Comparison of ENCODE assay signal across 7 cellular contexts in the genomic region with DNA sequence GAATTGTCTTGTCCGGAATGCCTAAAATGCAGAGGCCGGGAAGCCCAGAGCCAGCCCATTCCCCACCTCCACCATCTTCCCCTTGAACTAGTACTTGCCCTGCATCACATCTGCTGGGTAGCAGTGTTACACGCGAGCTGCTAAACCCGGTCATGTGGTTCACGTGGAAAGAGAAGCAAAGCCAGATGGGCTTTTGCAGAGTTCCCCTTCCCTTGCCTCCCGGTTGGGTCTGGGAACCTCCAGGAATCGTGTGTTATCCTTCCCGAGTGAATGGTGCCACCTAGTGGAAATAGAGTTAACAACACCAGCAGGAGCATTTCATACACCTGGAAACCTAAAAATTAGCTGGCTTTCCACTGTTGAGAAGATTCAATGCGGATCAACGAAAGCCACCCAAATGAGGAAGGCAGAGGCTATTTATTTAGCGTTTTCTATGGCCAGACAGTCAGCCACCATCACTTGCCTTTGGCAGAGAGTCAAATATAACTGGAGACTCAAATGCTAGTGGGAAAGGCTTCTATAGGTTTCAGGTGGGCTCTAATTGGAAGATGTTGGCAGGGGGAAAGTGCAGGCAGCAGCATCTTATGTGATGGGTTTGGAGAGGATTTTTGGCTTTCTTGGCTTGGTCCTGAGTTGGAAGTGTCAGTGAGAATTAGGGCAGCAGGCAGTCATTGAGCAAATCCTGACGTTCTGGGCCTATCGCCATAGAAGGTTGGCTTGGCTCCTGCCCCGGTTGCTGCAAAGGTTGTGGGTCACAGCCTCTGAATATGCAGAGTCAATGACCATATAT. TPM values are rescaled to one million over a fixed set of nuclear protein-coding genes. Genes with fewer than 3 reads are reported as not detected.
DNase-seq lines count a peak whose midpoint lies in the region; ATAC-seq and TF ChIP-seq lines count a peak whose summit lies in the region.

No MANE protein-coding gene starts in this region.

- peaks cover 10% of the 10 kb centered on the region for H3K4me1 ChIP-seq in DOHH2 (ENCODE audit: control insufficient read depth, low read length)
- H3K4me1 ChIP-seq in left lung = peaks cover 0 to 24% of the 10 kb centered on the region in 2 donors
- H3K4me1 ChIP-seq in testis = peaks cover 8% of the 10 kb centered on the region

- ATAC-seq in left lung (peak; percentile 81), HG02763 (IDR thresholded peaks at IDR 0.05; ENCODE audit: unreplicated experiment) (no peak)

- 0 out of 2 replicates have a peak, but pooled peaks cover 3% of the 10 kb centered on the region for H3K27me3 ChIP-seq in DOHH2 (ENCODE audit: control insufficient read depth, low read length)
- no peaks in the 10 kb centered on the region for H3K27me3 ChIP-seq in left lung
- no peaks in the 10 kb centered on the region for H3K27me3 ChIP-seq in testis

- TF ChIP-seq POLR2A in testis (IDR thresholded peaks at IDR 0.05) = no peak

- no peak for DNase-seq in LNCaP clone FGC (ENCODE audit: low read depth)
- peak; percentile 85 for DNase-seq in RPMI7951 (ENCODE audit: low read depth)
- no peak for DNase-seq in coronary artery (ENCODE audit: low spot score)
- peak in 1 of 2 donors; percentile 45 for DNase-seq in left lung
- peak; percentile 78 for DNase-seq in testis

- H3K9me3 ChIP-seq in DOHH2 (ENCODE audit: control insufficient read depth, insufficient read depth, low read length) = no peaks in the 10 kb centered on the region
- no peaks in the 10 kb centered on the region for H3K9me3 ChIP-seq in left lung
- H3K9me3 ChIP-seq in testis = no peaks in the 10 kb centered on the region

- no peaks in the 10 kb centered on the region for H3K79me2 ChIP-seq in DOHH2 (ENCODE audit: control insufficient read depth, low read length)

- H3K9me2 ChIP-seq in DOHH2 (replicated peaks; ENCODE audit: control insufficient read depth, low read length) = no peaks in the 10 kb centered on the region

- TF ChIP-seq CTCF in DOHH2 (IDR thresholded peaks at IDR 0.05; ENCODE audit: low read depth, low read length, poor library complexity, severe bottlenecking) (peak; percentile 98), LNCaP clone FGC (IDR thresholded peaks at IDR 0.05; ENCODE audit: control insufficient read depth, extremely low read depth, insufficient read depth) (peak; percentile 92), coronary artery (IDR thresholded peaks at IDR 0.05) (peak; percentile 94), left lung (IDR thresholded peaks at IDR 0.05) (peak; percentile 77 to 93), testis (IDR thresholded peaks at IDR 0.05) (peak; percentile 77 to 92 (median 87))

- intact Hi-C loops in left lung (cut with DNase I) (loop anchor here (2.0 to 10.0 kb wide), 2 partner anchors 135 to 139 kb away; no protein-coding TSS in a partner anchor), testis (cut with DNase I; ENCODE audit: low total_unique reads) (loop anchor here (5.0 kb wide), 1 partner anchor 136 kb away; no protein-coding TSS in a partner anchor)

- H3F3A ChIP-seq in DOHH2 (ENCODE audit: control insufficient read depth, insufficient read depth) = no peaks in the 10 kb centered on the region

- no peak overlapping the region for H3K4me2 ChIP-seq in DOHH2 (ENCODE audit: low read length)

- no peaks in the 10 kb centered on the region for H4K20me1 ChIP-seq in DOHH2 (ENCODE audit: control insufficient read depth, insufficient read depth, low read depth, low read length)

- 18 to 19% methylated on average over 13 to 15 of the region's 15 CpGs for WGBS in testis, 2 donors

- H3K27ac ChIP-seq in DOHH2 (ENCODE audit: low read depth, low read length) = no peak overlapping the region
- no peak overlapping the region for H3K27ac ChIP-seq in coronary artery
- no peak overlapping the region for H3K27ac ChIP-seq in left lung
- no peak overlapping the region for H3K27ac ChIP-seq in testis

- H3K36me3 ChIP-seq in DOHH2 (ENCODE audit: control insufficient read depth, low read length) (no peaks in the 10 kb centered on the region), left lung (no peaks in the 10 kb centered on the region), testis (ENCODE audit: low read depth, missing control alignments) (no peaks in the 10 kb centered on the region)

- H3K4me3 ChIP-seq in DOHH2 (ENCODE audit: low read length) (no peak overlapping the region), LNCaP clone FGC (ENCODE audit: low read depth, low read length) (no peak overlapping the region), coronary artery (no peak overlapping the region), left lung (no peak overlapping the region), testis (peak overlapping the region in 1 of 2 donors; percentile 24)

RNA-seq across cellular contexts. Expression of a gene that starts 12.9 kb away (rescaled TPM):
- total RNA-seq in RPMI7951 (2014; rRNA removed; shearing (Covaris generic)) = 26.9 and 29.6 TPM in 2 replicates
- total RNA-seq in left lung = 10 to 100 TPM in 1 of 2 donors, 1 to 10 TPM in 1; 9.3 to 17.4 TPM
- 1 to 10 TPM; 4.1 to 5.5 TPM for total RNA-seq in testis
- 8.5 TPM for polyA plus RNA-seq in testis (ENCODE audit: insufficient read depth, low read depth, low replicate concordance)

RNA-seq across cellular contexts. Expression of a gene that starts 19.2 kb away (rescaled TPM):
- 16.2 and 16.8 TPM in 2 replicates for total RNA-seq in RPMI7951 (2014; rRNA removed; shearing (Covaris generic))
- total RNA-seq in left lung (10 to 100 TPM; 21.2 to 22.0 TPM), testis (10 to 100 TPM; 20.4 to 21.2 TPM)
- 12.9 TPM for polyA plus RNA-seq in testis (ENCODE audit: insufficient read depth, low read depth, low replicate concordance)

RNA-seq across cellular contexts. Expression of a gene that starts 43.0 kb away (rescaled TPM):
- total RNA-seq in RPMI7951 (2014; rRNA removed; shearing (Covaris generic)) = 333 and 473 TPM in 2 replicates
- total RNA-seq in left lung = 100 to 1,000 TPM; 176 to 242 TPM
- 100 to 1,000 TPM; 187 to 292 TPM for total RNA-seq in testis
- polyA plus RNA-seq in testis (ENCODE audit: insufficient read depth, low read depth, low replicate concordance) = 180 TPM

Comparison
In these comparisons a context has a peak if more than half of its experiments do, and no peak if none do; other contexts are left out.
1. DNase-seq: peak in RPMI7951 (single experiment) and testis (single experiment); none in LNCaP clone FGC (single experiment) and coronary artery (single experiment).
2. Peak in every context shown above with its lines, with median percentiles within 50 percentile points of each other: CTCF ChIP-seq.